In the genomic region with DNA sequence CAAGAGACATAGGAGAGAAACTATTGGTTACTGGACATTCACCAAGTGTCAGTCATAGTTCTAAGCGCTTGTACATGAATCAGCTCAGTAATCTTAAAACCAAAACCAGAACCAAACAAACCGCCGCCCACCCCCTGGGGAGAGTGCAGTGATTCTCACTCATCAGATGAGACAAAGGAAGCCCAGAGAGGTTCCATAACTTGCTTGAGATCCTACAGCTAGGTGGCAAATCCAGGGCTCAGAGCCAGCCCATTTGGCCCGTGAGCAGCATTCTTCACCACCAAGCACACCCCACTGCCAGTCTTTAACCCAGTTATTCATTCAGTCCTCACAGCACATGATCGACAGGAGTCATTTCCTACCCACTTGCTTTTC, we compare ENCODE assay signal across 8 cellular contexts. TPM values are rescaled to one million over a fixed set of nuclear protein-coding genes. Genes with fewer than 3 reads are reported as not detected.
DNase-seq lines count a peak whose midpoint lies in the region; ATAC-seq and TF ChIP-seq lines count a peak whose summit lies in the region.

No MANE protein-coding gene starts in this region.

- H3K9me3 Mint-ChIP-seq in WTC11 = no peaks in the 10 kb centered on the region

- DNase-seq in EL = peak; percentile 71
- no peak for DNase-seq in HL-60 (ENCODE audit: low read depth in 1 of 2, low spot score in 1 of 2)
- DNase-seq in WTC11 (ENCODE audit: low spot score) = no peak
- DNase-seq in cerebellum (ENCODE audit: low spot score) = peak; percentile 43
- peak; percentile 59 to 62 for DNase-seq in stimulated activated CD8-positive, alpha-beta memory T cell treated with anti-CD3 and anti-CD28 coated beads, Interleukin-4, amount 100 ng/mL, for 4 hours (ENCODE audit: low read depth in 2 of 2, low spot score in 1 of 2)
- DNase-seq in NCI-H128 (lab: John Stamatoyannopoulos, UW; ENCODE audit: unreplicated experiment) = no peak

- no peaks in the 10 kb centered on the region for H3K36me3 Mint-ChIP-seq in WTC11

- H3K27me3 Mint-ChIP-seq in WTC11 (ENCODE audit: low read depth) = no peaks in the 10 kb centered on the region

- no peak overlapping the region for H3K27ac Mint-ChIP-seq in WTC11

- no peak overlapping the region for H3K27ac ChIP-seq in HL-60 (replicated peaks)

- ATAC-seq in GM21390 (IDR thresholded peaks at IDR 0.05; ENCODE audit: unreplicated experiment) (peak; percentile 80), WTC11 (no peak; the same call in 1 of the 2 replicates)

- H3K4me3 Mint-ChIP-seq in WTC11 = peak overlapping the region; percentile 37

- H3K4me1 ChIP-seq in mononuclear cell (ENCODE audit: insufficient read depth, low read length) = peaks cover 11% of the 10 kb centered on the region

- H3K9me3 ChIP-seq in mononuclear cell (ENCODE audit: low read depth, low read length) = no peaks in the 10 kb centered on the region

- no peaks in the 10 kb centered on the region for H3K27me3 ChIP-seq in HL-60 (ENCODE audit: insufficient read depth, poor library complexity, severe bottlenecking)
- H3K27me3 ChIP-seq in mononuclear cell (ENCODE audit: insufficient read depth, low read length) = no peaks in the 10 kb centered on the region

- CTCF ChIA-PET in WTC11 (lab: Charles Lee) = interaction anchor here (0.6 to 2.0 kb wide), 29 partner anchors 8 to 1852 kb away, joined by 3 to 22 read pairs (median 7); partner anchors contain the start of genes GNA13 and RGS9

- H3K4me3 ChIP-seq in HL-60 (replicated peaks; ENCODE audit: insufficient read depth, low read length) (peak overlapping the region; percentile 39), mononuclear cell (ENCODE audit: low read length) (peak overlapping the region; percentile 42)

- no peak for TF ChIP-seq CTCF in HL-60 (IDR thresholded peaks at IDR 0.05; ENCODE audit: insufficient read depth, low read length)
- TF ChIP-seq CTCF in WTC11 (IDR thresholded peaks at IDR 0.05) = no peak

- POLR2A ChIA-PET in WTC11 (lab: Charles Lee) = interaction anchor here (0.6 kb wide), 1 partner anchor 12 kb away, joined by 3 read pairs; no protein-coding TSS in a partner anchor

- H3K4me1 Mint-ChIP-seq in WTC11 = peaks cover 14% of the 10 kb centered on the region

TF ChIP-seq in WTC11, 78 proteins besides CTCF, POLR2A, EP300 and RAD21:
- TF ChIP-seq ARID4B (CRISPR knock-in tag; IDR thresholded peaks at IDR 0.05; ENCODE audit: borderline replicate concordance) = no peak
- no peak for TF ChIP-seq KAT7 (CRISPR knock-in tag; IDR thresholded peaks at IDR 0.05; ENCODE audit: borderline replicate concordance)
- no peak for TF ChIP-seq GRHL2 (CRISPR knock-in tag; IDR thresholded peaks at IDR 0.05; ENCODE audit: insufficient replicate concordance, severe bottlenecking)
- TF ChIP-seq AFF4 (CRISPR knock-in tag; IDR thresholded peaks at IDR 0.05; ENCODE audit: borderline replicate concordance) = no peak
- no peak for TF ChIP-seq SP1 (CRISPR knock-in tag; conservative IDR thresholded peaks at IDR 0.05)
- no peak for TF ChIP-seq ZNF263 (CRISPR knock-in tag; IDR thresholded peaks at IDR 0.05; ENCODE audit: low read depth)
- no peak for TF ChIP-seq FOXJ3 (CRISPR knock-in tag; IDR thresholded peaks at IDR 0.05; ENCODE audit: borderline replicate concordance)
- no peak for TF ChIP-seq NR2C2 (CRISPR knock-in tag; IDR thresholded peaks at IDR 0.05)
- TF ChIP-seq FOXP1 (CRISPR knock-in tag; IDR thresholded peaks at IDR 0.05; ENCODE audit: borderline replicate concordance) = no peak
- no peak for TF ChIP-seq IRF1 (CRISPR knock-in tag; IDR thresholded peaks at IDR 0.05)
- TF ChIP-seq ZNF232 (CRISPR knock-in tag; IDR thresholded peaks at IDR 0.05) = no peak
- TF ChIP-seq SOX15 (CRISPR knock-in tag; IDR thresholded peaks at IDR 0.05) = no peak

RNA-seq across cellular contexts. Expression of gene RGS9, which starts 37.2 kb away (rescaled TPM):
- total RNA-seq in WTC11 (2021) = 11.3 to 17.8 TPM (median 13.3 TPM) in 3 replicates
- 17.7 TPM for total RNA-seq in cerebellum
- 3.5 TPM for total RNA-seq in mononuclear cell

RNA-seq across cellular contexts. Expression of gene GNA13, which starts 43.4 kb away (rescaled TPM):
- 48.7 to 51.4 TPM (median 48.8 TPM) in 3 replicates for total RNA-seq in WTC11 (2021)
- total RNA-seq in cerebellum = 80.9 TPM
- 245 TPM for total RNA-seq in mononuclear cell

Comparison
In these comparisons a context has a peak if more than half of its experiments do, and no peak if none do; other contexts are left out.
1. DNase-seq: peak in EL (single experiment), cerebellum (single experiment) and stimulated activated CD8-positive, alpha-beta memory T cell treated with anti-CD3 and anti-CD28 coated beads, Interleukin-4, amount 100 ng/mL, for 4 hours (2 of 2); none in HL-60 (0 of 2), WTC11 (single experiment) and NCI-H128 (single experiment).